9 cellular contexts compared by ENCODE assay signal in the genomic region with DNA sequence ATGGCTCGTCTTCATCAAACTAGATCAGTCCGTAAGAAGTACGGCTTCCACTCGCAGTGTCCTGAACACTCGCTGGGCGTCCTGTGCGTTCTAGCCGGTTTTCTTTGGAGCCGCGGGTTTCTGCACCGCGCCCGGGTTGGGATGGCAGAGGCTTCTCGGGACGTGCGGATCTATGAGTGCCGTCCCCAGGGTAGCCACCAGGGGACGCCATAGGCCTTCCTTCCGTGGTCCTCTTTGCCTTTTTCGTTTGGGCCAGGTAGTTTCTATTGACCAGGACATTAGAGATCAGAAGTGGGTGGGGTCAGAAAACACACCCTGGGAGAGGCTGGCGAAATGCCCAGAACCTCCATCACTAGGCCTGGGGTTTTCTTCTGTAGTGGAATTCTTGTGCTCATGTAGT.
DNase-seq lines count a peak whose midpoint lies in the region; ATAC-seq and TF ChIP-seq lines count a peak whose summit lies in the region.
"Had no signal": no experiment of that assay in that cellular context is flagged by ENCODE, and none has a peak within 500 bp of the region (broad histone marks: within the 10 kb centered on the region; RNA-seq: fewer than 3 reads in every experiment).

No MANE protein-coding gene starts in this region.

- peak in 5 of 6 experiments; percentile 16 to 74 (median 34) for TF ChIP-seq CTCF in adrenal gland (IDR thresholded peaks at IDR 0.05)

- intact Hi-C loops in adrenal gland (cut with DNase I): no loop called here

- no peak for ATAC-seq in HG02642 (IDR thresholded peaks at IDR 0.05; ENCODE audit: poor library complexity, unreplicated experiment)
- ATAC-seq in HG03039 (IDR thresholded peaks at IDR 0.05; ENCODE audit: unreplicated experiment): no peak
- ATAC-seq: Panc1 had no signal

- no peaks in the 10 kb centered on the region for H3K9me3 ChIP-seq in adrenal gland (replicated peaks in 1 of 3)

- DNase-seq in Daoy (ENCODE audit: low read depth) (peak; percentile 33), adrenal gland (peak in 5 of 7 donors; percentile 10 to 52 (median 24)), medulla oblongata (ENCODE audit: extremely low spot score) (peak; percentile 26), NCI-H1092 treated with DMSO at 0.1 percent for 48 hours (lab: John Stamatoyannopoulos, UW) (no peak), NCI-H510A (lab: John Stamatoyannopoulos, UW) (no peak)
- peak; percentile 11 for DNase-seq in Jurkat, Clone E6-1 (ENCODE audit: low read depth, low spot score)

- no peak overlapping the region for H3K27ac ChIP-seq in adrenal gland

- no peaks in the 10 kb centered on the region for H3K36me3 ChIP-seq in adrenal gland (replicated peaks in 1 of 2)

- 2 to 5% (median 2%) methylated on average over 18 to 21 of the region's 21 CpGs for WGBS in adrenal gland, 4 donors

- no peak overlapping the region for H3K4me3 ChIP-seq in Jurkat, Clone E6-1 (ENCODE audit: low read length)
- H3K4me3 ChIP-seq in adrenal gland: no peak overlapping the region

- no peak for TF ChIP-seq POLR2A in adrenal gland (IDR thresholded peaks at IDR 0.05)

- H3K4me1 ChIP-seq in adrenal gland (replicated peaks in 1 of 2): no peaks in the 10 kb centered on the region

- H3K27me3 ChIP-seq in adrenal gland: no peaks in the 10 kb centered on the region

Comparison
In these comparisons a context has a peak if more than half of its experiments do, and no peak if none do; other contexts are left out.
1. DNase-seq: peak in Daoy (single experiment), Jurkat, Clone E6-1 (single experiment), adrenal gland (5 of 7) and medulla oblongata (single experiment); none in NCI-H1092 treated with DMSO at 0.1 percent for 48 hours (single experiment) and NCI-H510A (single experiment).